Comparison of ENCODE assay signal across 8 cellular contexts in the genomic region with DNA sequence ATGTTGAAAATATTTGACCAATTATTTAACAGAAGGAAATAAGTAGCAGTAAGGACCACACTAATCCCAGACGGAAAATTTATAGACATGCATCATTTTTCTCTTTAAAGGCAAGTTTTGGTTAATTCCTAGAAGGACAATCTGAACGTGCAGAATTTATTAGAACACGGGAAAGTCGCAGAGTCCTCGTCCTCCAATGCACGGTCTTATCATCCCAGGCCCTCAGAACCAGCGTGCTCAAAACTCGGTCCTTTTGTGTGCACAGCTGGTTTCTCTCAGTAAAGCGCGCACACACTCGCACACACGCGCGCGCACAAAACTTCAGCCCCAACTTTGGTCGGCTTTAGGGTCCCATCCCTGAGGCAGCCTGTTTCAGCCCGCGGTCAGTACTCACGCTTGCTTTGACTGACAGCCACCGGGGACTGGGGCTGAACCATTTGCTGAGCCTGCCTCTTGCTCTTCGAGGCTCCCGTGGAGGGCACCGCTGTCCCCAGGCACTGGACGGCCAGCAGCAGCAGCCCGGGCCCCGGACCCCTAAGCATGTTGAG. TPM values are rescaled to one million over a fixed set of nuclear protein-coding genes. Genes with fewer than 3 reads are reported as not detected.
A peak's percentile ranks its signal among the peaks of the same experiment; 100 is the strongest.
DNase-seq lines count a peak whose midpoint lies in the region; ATAC-seq and TF ChIP-seq lines count a peak whose summit lies in the region.

No MANE protein-coding gene starts in this region.

- intact Hi-C loops in left ventricle myocardium superior (cut with micrococcal nuclease) (no loop called here), sciatic nerve (cut with DNase I) (no loop called here)

- DNase-seq in BE2C, result peak; percentile 49
- peak in 1 of 2 donors; percentile 14 for DNase-seq in activated T-cell treated with anti-CD3 and anti-CD28 coated beads, Interleukin-2, amount 50 U/mL, for 72 hours
- DNase-seq in left ventricle myocardium superior, result peak; percentile 54
- peak; percentile 67 for DNase-seq in sciatic nerve (ENCODE audit: low spot score)
- DNase-seq in activated gamma-delta T cell treated with Interleukin-2 at 50 U/mL for 16 hours, result no peak
- no peak for DNase-seq in NCI-H1694 (lab: John Stamatoyannopoulos, UW)

- peaks cover 23% of the 10 kb centered on the region for H3K27me3 ChIP-seq in BE2C

- peak overlapping the region; percentile 70 to 78 for H3K4me3 Mint-ChIP-seq in activated T-cell treated with anti-CD3 and anti-CD28 coated beads, Interleukin-2, amount 50 U/mL, for 72 hours

- peaks cover 89% of the 10 kb centered on the region for H3K27me3 Mint-ChIP-seq in activated T-cell treated with anti-CD3 and anti-CD28 coated beads, Interleukin-2, amount 50 U/mL, for 72 hours (ENCODE audit: low read depth)

- H3K4me3 ChIP-seq in BE2C (ENCODE audit: low read depth, low read length), result peak overlapping the region; percentile 89

- H3K36me3 Mint-ChIP-seq in activated T-cell treated with anti-CD3 and anti-CD28 coated beads, Interleukin-2, amount 50 U/mL, for 72 hours (ENCODE audit: insufficient read depth in 2 of 2), result no peaks in the 10 kb centered on the region

- H3K4me1 Mint-ChIP-seq in activated T-cell treated with anti-CD3 and anti-CD28 coated beads, Interleukin-2, amount 50 U/mL, for 72 hours (ENCODE audit: low read depth), result peaks cover 16% of the 10 kb centered on the region

- no peaks in the 10 kb centered on the region for H3K9me3 ChIP-seq in BE2C

- H3K4me1 ChIP-seq in BE2C, result no peaks in the 10 kb centered on the region

- no peaks in the 10 kb centered on the region for H3K9me3 Mint-ChIP-seq in activated T-cell treated with anti-CD3 and anti-CD28 coated beads, Interleukin-2, amount 50 U/mL, for 72 hours

- no peak overlapping the region for H3K27ac Mint-ChIP-seq in activated T-cell treated with anti-CD3 and anti-CD28 coated beads, Interleukin-2, amount 50 U/mL, for 72 hours

- no peaks in the 10 kb centered on the region for H3K36me3 ChIP-seq in BE2C

- no peak for TF ChIP-seq CTCF in BE2C (IDR thresholded peaks at IDR 0.05; ENCODE audit: low read depth, low read length)

- peak; percentile 36 for ATAC-seq in GM19351 (IDR thresholded peaks at IDR 0.05; ENCODE audit: unreplicated experiment)
- ATAC-seq in HG03457 (IDR thresholded peaks at IDR 0.05; ENCODE audit: unreplicated experiment), result peak; percentile 26
- ATAC-seq in activated T-cell treated with anti-CD3 and anti-CD28 coated beads, Interleukin-2, amount 50 U/mL, for 72 hours (replicated peaks in 1 of 2), result peak; percentile 44 to 54
- ATAC-seq in left ventricle myocardium superior, result peak; percentile 31
- ATAC-seq in sciatic nerve, result peak; percentile 33

RNA-seq across cellular contexts. Expression of gene FN1, which starts 0.5 kb away (rescaled TPM):
- polyA plus RNA-seq in BE2C (2012; ENCODE audit: insufficient read depth, insufficient read length, low read depth), result 3.9 TPM
- total RNA-seq in activated T-cell treated with anti-CD3 and anti-CD28 coated beads, Interleukin-2, amount 50 U/mL, for 72 hours, result 1 to 10 TPM in 1 of 2 donors, under 1 TPM in 1; 0.60 to 1.2 TPM
- 68.9 TPM for total RNA-seq in left ventricle myocardium superior
- total RNA-seq in sciatic nerve, result 986 TPM

Comparison
In these comparisons a context has a peak if more than half of its experiments do, and no peak if none do; other contexts are left out.
1. DNase-seq: peak in BE2C (single experiment), left ventricle myocardium superior (single experiment) and sciatic nerve (single experiment); none in activated gamma-delta T cell treated with Interleukin-2 at 50 U/mL for 16 hours (single experiment) and NCI-H1694 (single experiment).
2. RNA of gene FN1, which starts 0.5 kb away (total RNA-seq): 986 TPM in sciatic nerve (single experiment) and 68.9 TPM in left ventricle myocardium superior (single experiment); 0.60 to 1.2 TPM in activated T-cell treated with anti-CD3 and anti-CD28 coated beads, Interleukin-2, amount 50 U/mL, for 72 hours; every median in the first group is over 10 times any median in the second.
3. Peak in every context shown above with its lines, with median percentiles within 50 percentile points of each other: ATAC-seq.